ENCODE assay signal across 21 cellular contexts in the genomic region with DNA sequence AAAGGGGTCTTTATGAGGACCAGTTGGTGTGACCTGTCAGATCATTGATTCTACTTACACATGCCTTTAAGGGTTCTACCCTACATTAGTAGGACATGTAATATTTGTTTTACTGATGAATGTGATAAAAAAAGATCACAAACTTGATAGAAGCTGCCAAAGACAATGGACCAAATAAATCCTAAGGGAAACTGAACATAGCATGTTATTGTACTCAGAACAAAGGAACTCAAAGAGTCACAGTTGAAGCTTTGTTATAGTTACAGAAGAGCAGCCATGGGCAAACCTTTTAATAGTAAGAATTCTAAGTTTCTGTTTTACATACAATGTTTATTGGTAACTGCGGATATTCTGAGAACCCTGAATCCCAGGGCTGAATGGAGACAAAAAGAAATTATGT.
"Had no signal": no experiment of that assay in that cellular context is flagged by ENCODE, and none has a peak within 500 bp of the region (broad histone marks: within the 10 kb centered on the region; RNA-seq: fewer than 3 reads in every experiment).

No MANE protein-coding gene starts in this region.

- H3K4me3 ChIP-seq: esophagus muscularis mucosa, hepatocyte, neural progenitor cell, spleen, thoracic aorta, uterus had no signal

- DNase-seq: activated CD4-positive, alpha-beta T cell treated with anti-CD3 and anti-CD28 coated beads for 4 hours; activated CD4-positive, alpha-beta T cell treated with anti-CD3 and anti-CD28 coated beads, Interleukin-2, amount 50 U/mL, for 4 hours; activated effector memory CD4-positive, alpha-beta T cell treated with Interleukin-2 at 50 U/mL for 16 hours; activated naive CD4-positive, alpha-beta T cell treated with Interleukin-2 at 50 U/mL for 16 hours; aorta; foreskin keratinocyte; kidney; mesenchymal stem cell; natural killer cell; occipital lobe; right cardiac atrium; spleen; stimulated activated CD4-positive, alpha-beta T cell treated with anti-CD3 and anti-CD28 coated beads, Interleukin-2, amount 100 ng/mL, for 48 hours; stimulated activated naive CD4-positive, alpha-beta T cell treated with Interleukin-2 at 50 U/mL for 16 hours; trophoblast cell; uterus had no signal

- H3K27ac ChIP-seq: esophagus muscularis mucosa, foreskin keratinocyte, hepatocyte, neural progenitor cell, parathyroid adenoma, spleen, thoracic aorta, uterus had no signal

- H3K9me3 ChIP-seq: thoracic aorta, uterus had no signal

- H3K4me1 ChIP-seq: esophagus muscularis mucosa, foreskin keratinocyte, neural progenitor cell, parathyroid adenoma, spleen, uterus had no signal

- H3K27me3 ChIP-seq: esophagus muscularis mucosa, foreskin keratinocyte, hepatocyte, neural progenitor cell, spleen, uterus had no signal

- ATAC-seq: foreskin keratinocyte, natural killer cell, right cardiac atrium had no signal

- H3K36me3 ChIP-seq: esophagus muscularis mucosa, neural progenitor cell, spleen, thoracic aorta, uterus had no signal
